ENCODE assay signal across 8 cellular contexts in the genomic region with DNA sequence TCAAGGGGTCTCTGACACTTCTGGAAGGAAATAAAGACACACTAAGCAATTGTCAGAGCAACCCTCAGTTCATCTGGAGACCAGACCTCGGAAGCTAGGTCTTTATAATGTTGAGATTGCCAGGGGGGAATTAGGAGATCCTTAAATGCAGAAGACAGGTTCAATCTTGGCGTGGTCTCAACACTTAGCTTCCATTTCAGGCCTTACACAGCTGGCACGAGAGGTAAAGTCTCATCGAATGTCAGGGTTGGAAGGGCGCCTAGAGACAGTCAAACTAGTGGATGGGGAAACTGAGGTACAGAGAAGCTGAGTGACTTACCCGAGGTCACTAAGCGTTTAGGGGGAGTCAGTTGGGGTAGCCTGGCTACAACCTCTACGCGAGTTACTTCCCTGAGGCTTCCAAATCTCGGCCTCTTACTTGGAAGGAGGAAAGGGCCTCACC. TPM values are rescaled to one million over a fixed set of nuclear protein-coding genes. Genes with fewer than 3 reads are reported as not detected.
A peak's percentile ranks its signal among the peaks of the same experiment; 100 is the strongest.
DNase-seq lines count a peak whose midpoint lies in the region; ATAC-seq and TF ChIP-seq lines count a peak whose summit lies in the region.

No MANE protein-coding gene starts in this region.

- H3K4me3 ChIP-seq in WERI-Rb-1 (ENCODE audit: low read depth, low read length): peak overlapping the region; percentile 35
- H3K4me3 ChIP-seq in right cardiac atrium (ENCODE audit: low read length): peak overlapping the region; percentile 71
- H3K4me3 ChIP-seq in spleen: peak overlapping the region; percentile 72 to 98 (median 93)

- H3K27me3 ChIP-seq in WERI-Rb-1 (ENCODE audit: insufficient read depth, low read depth, severe bottlenecking): no peaks in the 10 kb centered on the region
- no peaks in the 10 kb centered on the region for H3K27me3 ChIP-seq in right cardiac atrium (ENCODE audit: control insufficient read depth, insufficient read depth)
- no peaks in the 10 kb centered on the region for H3K27me3 ChIP-seq in spleen (replicated peaks in 1 of 7)

- H3K4me1 ChIP-seq in right cardiac atrium (ENCODE audit: control insufficient read depth, insufficient read depth, low read length) (peaks cover 4% of the 10 kb centered on the region), spleen (peaks cover 12 to 53% (median 42%) of the 10 kb centered on the region in 6 donors)

- no peak for TF ChIP-seq CTCF in WERI-Rb-1 (IDR thresholded peaks at IDR 0.05; ENCODE audit: low read depth, low read length)
- TF ChIP-seq CTCF in spleen (IDR thresholded peaks at IDR 0.05 in 8 of 11, conservative IDR thresholded peaks at IDR 0.05 in 3 of 11): no peak

- 36% methylated on average over 10 of the region's 10 CpGs for WGBS in right cardiac atrium
- 30 to 36% (median 34%) methylated on average over 10 of the region's 10 CpGs for WGBS in spleen, 5 donors

- H3K9me3 ChIP-seq in WERI-Rb-1 (ENCODE audit: severe bottlenecking): no peaks in the 10 kb centered on the region
- no peaks in the 10 kb centered on the region for H3K9me3 ChIP-seq in right cardiac atrium (ENCODE audit: control insufficient read depth, low read length)
- no peaks in the 10 kb centered on the region for H3K9me3 ChIP-seq in spleen

- intact Hi-C loops in right cardiac atrium (cut with DNase I): no loop called here
- intact Hi-C loops in spleen (cut with DNase I; ENCODE audit: low total_unique reads): no loop called here

- DNase-seq in NCI-H2196 (lab: John Stamatoyannopoulos, UW; ENCODE audit: unreplicated experiment): peak; percentile 43
- no peak for DNase-seq in NCI-H2196 treated with DMSO at 0.1 percent for 48 hours (lab: John Stamatoyannopoulos, UW; ENCODE audit: unreplicated experiment)
- no peak for DNase-seq in WERI-Rb-1
- DNase-seq in right cardiac atrium: no peak
- DNase-seq in spleen: no peak
- no peak for DNase-seq in SKM-1 (lab: John Stamatoyannopoulos, UW; ENCODE audit: unreplicated experiment)
- DNase-seq in activated CD4-positive, CD25-positive, alpha-beta regulatory T cell (lab: John Stamatoyannopoulos, UW): no peak

- peak overlapping the region; percentile 49 for H3K27ac ChIP-seq in WERI-Rb-1
- no peak overlapping the region for H3K27ac ChIP-seq in right cardiac atrium (ENCODE audit: low read length)
- H3K27ac ChIP-seq in spleen: peak overlapping the region; percentile 48 to 86 (median 80)

- H3K36me3 ChIP-seq in WERI-Rb-1 (no peaks in the 10 kb centered on the region), spleen (peaks cover 0 to 7% (median 0%) of the 10 kb centered on the region in 6 donors)

- TF ChIP-seq POLR2A in spleen (IDR thresholded peaks at IDR 0.05): no peak

- ATAC-seq in right cardiac atrium: no peak
- ATAC-seq in GM19455 (IDR thresholded peaks at IDR 0.05; ENCODE audit: unreplicated experiment): no peak

RNA-seq across cellular contexts. Expression of a gene that starts 0.6 kb away (rescaled TPM):
- total RNA-seq in right cardiac atrium: 10 to 100 TPM; 14.2 to 21.1 (median 18.4) TPM
- 8.9 TPM for polyA plus RNA-seq in right cardiac atrium
- 100 to 1,000 TPM in 1 of 7 donors, 10 to 100 TPM in 6; 53.6 to 156 (median 82.3) TPM for total RNA-seq in spleen
- polyA plus RNA-seq in spleen: 10 to 100 TPM in 1 of 3 donors, 1 to 10 TPM in 2; 6.3 to 14.8 (median 8.7) TPM

Comparison
In these comparisons a context has a peak if more than half of its experiments do, and no peak if none do; other contexts are left out.
1. H3K4me3 ChIP-seq: peak in every context shown above with its lines; median percentile 93 in spleen; 71 in right cardiac atrium; 35 in WERI-Rb-1.